ENCODE assay signal across 26 cellular contexts in genomic region chr16:69644790-69645189, GRCh38.
A peak's percentile ranks its signal among the peaks of the same experiment; 100 is the strongest.
DNase-seq lines count a peak whose midpoint lies in the region; ATAC-seq, FAIRE-seq and TF ChIP-seq lines count a peak whose summit lies in the region.
"Had no signal": no experiment of that assay in that cellular context is flagged by ENCODE, and none has a peak within 500 bp of the region (broad histone marks: within the 10 kb centered on the region; RNA-seq: fewer than 3 reads in every experiment).

No MANE protein-coding gene starts in this region.

- H2AFZ ChIP-seq in fibroblast of lung (ENCODE audit: low read length), result no peak overlapping the region
- H2AFZ ChIP-seq: GM23338 had no signal

- H3K36me3 ChIP-seq in fibroblast of lung (ENCODE audit: control insufficient read depth, insufficient read depth, low read length) (peaks cover 6% of the 10 kb centered on the region), small intestine (ENCODE audit: control insufficient read depth in 2 of 2, insufficient read depth in 2 of 2, low read length in 2 of 2) (peaks cover 6% of the 10 kb centered on the region in 2 donors)

- no peak overlapping the region for H3K9ac ChIP-seq in fibroblast of lung (ENCODE audit: insufficient read depth, low read length)

- no peak overlapping the region for H3K27ac ChIP-seq in fibroblast of lung (ENCODE audit: insufficient read depth, low read length)
- H3K27ac ChIP-seq in small intestine (ENCODE audit: low read depth in 1 of 2, low read length in 1 of 2), result no peak overlapping the region
- H3K27ac ChIP-seq: C4-2B, RWPE1 had no signal

- DNase-seq in AG10803 (ENCODE audit: low read depth) (peak; percentile 15), OCI-M1 (lab: John Stamatoyannopoulos, UW) (peak; percentile 11), fibroblast of lung (ENCODE audit: low read depth in 2 of 2) (peak in 1 of 2 donors; percentile 8), small intestine (no peak), GM13976 (ENCODE audit: low spot score) (no peak)
- DNase-seq: Calu3; CD8-positive, alpha-beta memory T cell; DMS79 treated with DMSO at 0.1 percent for 48 hours; GF-D8; IMR-90; KG1; MG63; NCI-H2081; NCI-H2171; NCI-H226; NCI-H510A; NCI-H69; SHP77 had no signal

- H3K9me3 ChIP-seq in fibroblast of lung (ENCODE audit: control insufficient read depth, insufficient read depth, low read depth, low read length) (no peaks in the 10 kb centered on the region), small intestine (ENCODE audit: control insufficient read depth, low read depth) (no peaks in the 10 kb centered on the region)
- H3K9me3 ChIP-seq: HAP-1, MG63 had no signal

- H4K20me1 ChIP-seq in fibroblast of lung (ENCODE audit: control insufficient read depth, extremely low read depth, insufficient read depth, low read length), result no peaks in the 10 kb centered on the region

- WGBS in small intestine, 3 donors, result 27 to 46% (median 38%) methylated on average over 1 of the region's 1 CpG

- no peaks in the 10 kb centered on the region for H3K4me1 ChIP-seq in fibroblast of lung (ENCODE audit: control insufficient read depth, extremely low read depth, insufficient read depth, low read length)
- H3K4me1 ChIP-seq in small intestine (ENCODE audit: control insufficient read depth in 2 of 2, insufficient read depth in 1 of 2, low read depth in 1 of 2, low read length in 1 of 2), result no peaks in the 10 kb centered on the region
- H3K4me1 ChIP-seq: HAP-1 had no signal

- H3K4me3 ChIP-seq in AG10803 (ENCODE audit: low read length), result no peak overlapping the region
- H3K4me3 ChIP-seq in fibroblast of lung (replicated peaks in 1 of 4; ENCODE audit: control extremely low read depth in 1 of 4, insufficient read depth in 1 of 4, low read depth in 3 of 4, low read length in 4 of 4), result no peak overlapping the region
- H3K4me3 ChIP-seq in small intestine (ENCODE audit: low read depth in 1 of 2, low read length in 2 of 2), result no peak overlapping the region
- H3K4me3 ChIP-seq: GM23338, HAP-1, MG63 had no signal

- in situ Hi-C loops in GM13976 (cut with MboI; ENCODE audit: low sequenced_read_pairs, unreplicated experiment), result no loop called here

- peaks cover 17% of the 10 kb centered on the region for H3K79me2 ChIP-seq in fibroblast of lung (ENCODE audit: control insufficient read depth, insufficient read depth, low read length)

- peak; percentile 61 for FAIRE-seq in small intestine (lab: Jason Lieb, UNC)
- FAIRE-seq: GM12891 had no signal

- no peaks in the 10 kb centered on the region for H3K27me3 ChIP-seq in fibroblast of lung (ENCODE audit: control insufficient read depth, insufficient read depth, low read length)
- no peaks in the 10 kb centered on the region for H3K27me3 ChIP-seq in small intestine (ENCODE audit: control insufficient read depth in 2 of 2, insufficient read depth in 2 of 2, low read length in 2 of 2)
- H3K27me3 ChIP-seq: MG63 had no signal

- ATAC-seq in GM18868 (IDR thresholded peaks at IDR 0.05; ENCODE audit: unreplicated experiment), result no peak
- ATAC-seq in HG03439 (IDR thresholded peaks at IDR 0.05; ENCODE audit: unreplicated experiment), result no peak
- ATAC-seq: GM23338, Panc1 had no signal

- TF ChIP-seq CTCF in AG10803 (conservative IDR thresholded peaks at IDR 0.05; ENCODE audit: low read length) (no peak), fibroblast of lung (conservative IDR thresholded peaks at IDR 0.05 in 1 of 2, IDR thresholded peaks at IDR 0.05 in 1 of 2; ENCODE audit: low read depth in 1 of 2, low read length in 2 of 2) (no peak), GM13976 (IDR thresholded peaks at IDR 0.05; ENCODE audit: borderline replicate concordance, control extremely low read depth, extremely low read depth, insufficient read depth, missing control alignments) (no peak)

- H3K4me2 ChIP-seq in fibroblast of lung (ENCODE audit: extremely low read depth, insufficient read depth, low read length), result peak overlapping the region; percentile 18
- H3K4me2 ChIP-seq: GM23338 had no signal

Comparison
In these comparisons a context has a peak if more than half of its experiments do, and no peak if none do; other contexts are left out.
1. DNase-seq: peak in AG10803 (single experiment) and OCI-M1 (single experiment); none in small intestine (single experiment) and GM13976 (single experiment).